18 cellular contexts compared by ENCODE assay signal in the genomic region with DNA sequence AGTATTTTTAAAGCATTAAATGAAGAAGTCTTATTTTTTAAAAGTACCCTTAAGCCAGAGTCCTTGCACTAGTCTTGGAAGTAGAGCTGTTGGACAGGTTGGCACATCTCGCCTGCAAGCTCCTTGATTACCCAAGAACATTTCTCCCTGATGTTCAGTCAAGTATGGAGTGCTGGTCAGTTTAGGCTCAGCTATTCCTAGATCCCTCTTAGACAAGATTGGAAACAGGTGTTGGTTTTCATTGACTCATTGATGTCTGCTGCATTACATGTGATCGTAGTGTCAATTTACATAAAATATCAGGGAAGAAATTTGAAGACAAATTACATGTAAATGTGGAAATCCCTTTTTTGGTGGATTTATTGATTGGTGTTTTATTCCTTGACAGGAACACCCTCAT.
A peak's percentile ranks its signal among the peaks of the same experiment; 100 is the strongest.
DNase-seq lines count a peak whose midpoint lies in the region; ATAC-seq lines count a peak whose summit lies in the region.
"Had no signal": no experiment of that assay in that cellular context is flagged by ENCODE, and none has a peak within 500 bp of the region (broad histone marks: within the 10 kb centered on the region; RNA-seq: fewer than 3 reads in every experiment).

No MANE protein-coding gene starts in this region.

- peak; percentile 41 for DNase-seq in NCI-H510A treated with DMSO at 0.1 percent for 48 hours (lab: John Stamatoyannopoulos, UW)
- DNase-seq in NCI-H510A (lab: John Stamatoyannopoulos, UW) = no peak
- DNase-seq in fibroblast of gingiva (ENCODE audit: low read depth) = peak; percentile 5
- peak; percentile 43 for DNase-seq in myocyte (ENCODE audit: low read depth)
- no peak for DNase-seq in SIG-M5 treated with dmso at 0.1 percent for 504 hours (lab: John Stamatoyannopoulos, UW; ENCODE audit: unreplicated experiment)
- DNase-seq in HCEC 1CT = no peak
- DNase-seq: Calu3; CD8-positive, alpha-beta T cell; DMS 273 treated with DMSO at 0.1 percent for 48 hours; DMS53; DND-41; EL; H9; HFFc6 had no signal

- ATAC-seq in GM21390 (IDR thresholded peaks at IDR 0.05; ENCODE audit: unreplicated experiment) = no peak
- ATAC-seq: A549; CD8-positive, alpha-beta T cell; GM12878; HepG2 had no signal

Comparison
In these comparisons a context has a peak if more than half of its experiments do, and no peak if none do; other contexts are left out.
1. DNase-seq: peak in NCI-H510A treated with DMSO at 0.1 percent for 48 hours (single experiment), fibroblast of gingiva (single experiment) and myocyte (single experiment); none in NCI-H510A (single experiment), SIG-M5 treated with dmso at 0.1 percent for 504 hours (single experiment) and HCEC 1CT (single experiment).